ENCODE assay signal across 8 cellular contexts in the genomic region with DNA sequence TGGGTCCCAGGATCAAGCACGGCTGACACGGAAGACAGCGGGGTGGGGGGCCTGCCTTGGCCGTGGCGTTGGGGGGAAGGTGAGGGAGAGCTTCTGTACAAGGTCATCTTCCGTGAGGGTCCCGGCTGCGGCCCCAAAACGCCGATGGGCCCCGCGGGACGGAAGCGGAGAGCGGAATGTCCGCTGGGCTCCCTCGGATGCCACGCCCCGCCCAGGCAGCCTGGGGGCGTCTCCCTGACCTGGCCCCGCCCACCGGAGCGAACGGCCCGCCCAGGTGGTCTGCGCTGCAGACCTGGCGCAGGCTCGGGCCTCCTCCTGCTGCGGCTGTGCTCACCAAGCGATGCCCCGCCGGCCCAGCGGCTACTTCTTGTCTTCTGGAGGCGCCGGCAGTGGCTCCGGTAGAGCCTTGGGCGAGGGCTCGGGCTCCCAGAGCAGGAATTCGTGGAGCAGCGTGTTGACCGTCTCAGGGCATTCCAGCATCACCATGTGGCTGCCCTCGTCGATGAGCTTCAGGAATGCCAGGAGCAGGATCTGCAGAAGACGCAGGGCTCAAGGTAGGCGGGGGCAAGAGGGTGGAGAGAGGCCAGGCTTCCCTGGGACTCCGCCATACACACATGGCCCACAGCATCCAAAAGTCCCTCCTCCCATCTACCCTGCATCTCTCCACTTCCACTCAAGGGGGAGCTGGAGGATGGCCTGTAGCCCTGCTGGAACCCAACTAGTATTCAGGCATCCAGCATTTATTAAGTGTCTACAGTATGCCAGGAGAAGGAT. TPM values are rescaled to one million over a fixed set of nuclear protein-coding genes. Genes with fewer than 3 reads are reported as not detected.
DNase-seq lines count a peak whose midpoint lies in the region; ATAC-seq, FAIRE-seq and TF ChIP-seq lines count a peak whose summit lies in the region.

No MANE protein-coding gene starts in this region.

- no peaks in the 10 kb centered on the region for H3K79me2 ChIP-seq in HepG2 (ENCODE audit: insufficient read depth, low read length)

- H3K4me3 ChIP-seq in coronary artery (peak overlapping the region; percentile 73), HepG2 (replicated peaks in 1 of 3; ENCODE audit: insufficient read depth in 1 of 3, low read depth in 2 of 3, low read length in 3 of 3) (no peak overlapping the region)

- WGBS in HepG2 (ENCODE audit: low lambda C conversion rate), result 94% methylated on average over 13 of the region's 46 CpGs

- no peak for TF ChIP-seq POLR2A in HepG2 (IDR thresholded peaks at IDR 0.05; ENCODE audit: insufficient read depth in 1 of 2, low read depth in 2 of 2, low read length in 2 of 2)

- CTCF ChIA-PET in HepG2 (lab: Yijun Ruan, JAX; ENCODE audit: low intra/inter-chr PET ratio, low total read pairs), result interaction anchor here (0.6 to 1.0 kb wide), 2 partner anchors 13 to 92 kb away, joined by 3 to 4 read pairs; a partner anchor contains a TSS

- no peaks in the 10 kb centered on the region for H3K4me1 ChIP-seq in HepG2 (ENCODE audit: insufficient read depth, low read length)

- no peak overlapping the region for H3K9ac ChIP-seq in HepG2 (ENCODE audit: insufficient read depth, low read depth, low read length)

- FAIRE-seq in HepG2 (lab: Jason Lieb, UNC), result peak; percentile 15

- peak; percentile 67 for TF ChIP-seq CTCF in coronary artery (IDR thresholded peaks at IDR 0.05)
- TF ChIP-seq CTCF in HepG2 (CRISPR knock-in tag; IDR thresholded peaks at IDR 0.05), result peak; percentile 71

- POLR2A ChIA-PET in HepG2 (lab: Yijun Ruan, JAX), result interaction anchor here (0.6 kb wide), 1 partner anchor 89 kb away, joined by 3 read pairs; no protein-coding TSS in a partner anchor

- no peaks in the 10 kb centered on the region for H3K27me3 ChIP-seq in HepG2 (ENCODE audit: control insufficient read depth in 1 of 2, insufficient read depth in 2 of 2, low read length in 2 of 2)

- peak overlapping the region; percentile 48 to 84 for H3K27ac ChIP-seq in coronary artery
- H3K27ac ChIP-seq in HepG2 (ENCODE audit: extremely low read length, insufficient read depth, low read length), result no peak overlapping the region

- H2AFZ ChIP-seq in HepG2 (ENCODE audit: low read length), result no peak overlapping the region

- no peak overlapping the region for H3K4me2 ChIP-seq in HepG2 (ENCODE audit: low read depth, low read length)

- H4K20me1 ChIP-seq in HepG2 (ENCODE audit: insufficient read depth, low read length), result no peaks in the 10 kb centered on the region

- in situ Hi-C loops in HepG2 (cut with HindIII; ENCODE audit: extremely low pct_ligation_motif_present, low pct_unique_long_range_greater_than_20kb), result no loop called here

- peak; percentile 80 for ATAC-seq in HepG2

- H3K9me3 ChIP-seq in HepG2 (ENCODE audit: low read length), result no peaks in the 10 kb centered on the region

- no peaks in the 10 kb centered on the region for H3K36me3 ChIP-seq in HepG2 (replicated peaks in 1 of 2; ENCODE audit: control insufficient read depth in 1 of 2, insufficient read depth in 2 of 2, low read length in 2 of 2)

- intact Hi-C loops in HepG2 (cut with micrococcal nuclease; ENCODE audit: unreplicated experiment), result no loop called here

- TF ChIP-seq RAD21 in HepG2 (CRISPR knock-in tag; IDR thresholded peaks at IDR 0.05), result peak; percentile 46

- TF ChIP-seq EP300 in HepG2 (IDR thresholded peaks at IDR 0.05; ENCODE audit: low read depth in 2 of 2, low read length in 2 of 2), result no peak
- TF ChIP-seq EP300 in HepG2 (CRISPR knock-in tag; IDR thresholded peaks at IDR 0.05; ENCODE audit: borderline replicate concordance), result no peak

- peak; percentile 95 for DNase-seq in GM03348 (ENCODE audit: low spot score)
- peak; percentile 85 for DNase-seq in H4 (ENCODE audit: low spot score)
- DNase-seq in NAMALWA (ENCODE audit: low spot score), result peak; percentile 95
- DNase-seq in activated CD4-positive, alpha-beta T cell treated with anti-CD3 and anti-CD28 coated beads for 4 hours, result peak; percentile 72 to 75
- DNase-seq in coronary artery (ENCODE audit: low spot score), result no peak
- DNase-seq in HepG2 (ENCODE audit: low spot score), result peak; percentile 51
- DNase-seq in stimulated activated CD4-positive, alpha-beta T cell treated with anti-CD3 and anti-CD28 coated beads, Interleukin-4, amount 100 ng/mL, for 48 hours (ENCODE audit: low read depth in 2 of 2), result peak; percentile 69 to 78
- no peak for DNase-seq in NCI-H1092 treated with DMSO at 0.1 percent for 48 hours (lab: John Stamatoyannopoulos, UW)

- BruUV-seq in HepG2 (replicated peaks; lab: Mats Ljungman, UMichigan), result no TSS peak

RNA-seq across cellular contexts. Expression of a gene that starts 10.7 kb away (rescaled TPM):
- 3.5 and 7.5 TPM in 2 replicates for total RNA-seq in H4 (2014; rRNA removed; shearing (Covaris generic))
- 5.6 and 7.2 TPM in 2 replicates for total RNA-seq in HepG2 (2016; rRNA removed; fragmentation: Illumina TruSeq; extraction: Trizol)
- 8.5 and 10.5 TPM in 2 replicates for total RNA-seq in HepG2 (2016; cell fraction: cytosol; rRNA removed; fragmentation: Illumina TruSeq; extraction: Trizol; ENCODE audit: low read depth)
- 4.8 and 6.5 TPM in 2 replicates for total RNA-seq in HepG2 (2016; cell fraction: insoluble cytoplasmic fraction; rRNA removed; fragmentation: Illumina TruSeq; extraction: Trizol)
- total RNA-seq in HepG2 (2016; cell fraction: membrane; rRNA removed; fragmentation: Illumina TruSeq; extraction: Trizol), result 17.7 and 20.6 TPM in 2 replicates
- total RNA-seq in HepG2 (2016; cell fraction: nucleus; rRNA removed; fragmentation: Illumina TruSeq; extraction: Trizol), result 2.8 and 3.3 TPM in 2 replicates
- polyA plus RNA-seq in HepG2 (2011; rRNA removed), result 6.3 and 9.9 TPM in 2 replicates
- polyA plus RNA-seq in HepG2 (2011; cell fraction: cytosol; rRNA removed), result 8.3 and 14.2 TPM in 2 replicates
- 8.7 and 9.0 TPM in 2 replicates for polyA plus RNA-seq in HepG2 (2011; cell fraction: nucleus; rRNA removed)
- 5.9 and 7.7 TPM in 2 replicates for polyA plus RNA-seq in HepG2 (2012)
- polyA plus RNA-seq in HepG2 (2016; cell fraction: cytosol; fragmentation: Illumina TruSeq; extraction: Trizol; ENCODE audit: low read depth), result 15.3 and 17.8 TPM in 2 replicates
- 7.9 and 9.0 TPM in 2 replicates for polyA plus RNA-seq in HepG2 (2016; cell fraction: insoluble cytoplasmic fraction; fragmentation: Illumina TruSeq; extraction: Trizol; ENCODE audit: low read depth)
- polyA plus RNA-seq in HepG2 (2016; cell fraction: membrane; fragmentation: Illumina TruSeq; extraction: Trizol; ENCODE audit: low read depth), result 23.3 and 24.4 TPM in 2 replicates
- 6.1 and 8.3 TPM in 2 replicates for polyA plus RNA-seq in HepG2 (2016; cell fraction: nucleus; fragmentation: Illumina TruSeq; extraction: Trizol; ENCODE audit: insufficient read depth, low read depth)
- 4.2 and 22.1 TPM in 2 replicates for polyA minus RNA-seq in HepG2 (2011; rRNA and poly(A)+ RNA removed; ENCODE audit: low replicate concordance)
- 9.0 and 9.2 TPM in 2 replicates for polyA minus RNA-seq in HepG2 (2011; cell fraction: cytosol; rRNA and poly(A)+ RNA removed)
- 4.6 and 6.1 TPM in 2 replicates for polyA minus RNA-seq in HepG2 (2011; cell fraction: nucleus; rRNA and poly(A)+ RNA removed)

RNA-seq across cellular contexts. Expression of a gene that starts 10.8 kb away (rescaled TPM):
- total RNA-seq in H4 (2014; rRNA removed; shearing (Covaris generic)), result 0.06 TPM in 1 of 2 replicates, not detected in the other
- total RNA-seq in HepG2 (2016; rRNA removed; fragmentation: Illumina TruSeq; extraction: Trizol), result 0.22 and 0.69 TPM in 2 replicates
- total RNA-seq in HepG2 (2016; cell fraction: cytosol; rRNA removed; fragmentation: Illumina TruSeq; extraction: Trizol; ENCODE audit: low read depth), result 0.09 TPM in 1 of 2 replicates, not detected in the other
- total RNA-seq in HepG2 (2016; cell fraction: insoluble cytoplasmic fraction; rRNA removed; fragmentation: Illumina TruSeq; extraction: Trizol), result 0.12 and 0.71 TPM in 2 replicates
- total RNA-seq in HepG2 (2016; cell fraction: membrane; rRNA removed; fragmentation: Illumina TruSeq; extraction: Trizol), result 0.14 and 0.37 TPM in 2 replicates
- total RNA-seq in HepG2 (2016; cell fraction: nucleus; rRNA removed; fragmentation: Illumina TruSeq; extraction: Trizol), result 0.87 and 0.88 TPM in 2 replicates
- 1.5 TPM in 2 replicates for polyA plus RNA-seq in HepG2 (2011; rRNA removed)
- polyA plus RNA-seq in HepG2 (2011; cell fraction: cytosol; rRNA removed), result 0.21 and 0.32 TPM in 2 replicates
- 9.6 and 13.7 TPM in 2 replicates for polyA plus RNA-seq in HepG2 (2011; cell fraction: nucleus; rRNA removed)
- polyA plus RNA-seq in HepG2 (2012), result 0.87 and 1.1 TPM in 2 replicates
- 0.06 and 0.08 TPM in 2 replicates for polyA plus RNA-seq in HepG2 (2016; cell fraction: cytosol; fragmentation: Illumina TruSeq; extraction: Trizol; ENCODE audit: low read depth)
- polyA plus RNA-seq in HepG2 (2016; cell fraction: insoluble cytoplasmic fraction; fragmentation: Illumina TruSeq; extraction: Trizol; ENCODE audit: low read depth), result 0.14 and 0.39 TPM in 2 replicates
- polyA plus RNA-seq in HepG2 (2016; cell fraction: membrane; fragmentation: Illumina TruSeq; extraction: Trizol; ENCODE audit: low read depth), result 0.12 and 0.19 TPM in 2 replicates
- 4.2 and 4.6 TPM in 2 replicates for polyA plus RNA-seq in HepG2 (2016; cell fraction: nucleus; fragmentation: Illumina TruSeq; extraction: Trizol; ENCODE audit: insufficient read depth, low read depth)
- 1.3 and 1.6 TPM in 2 replicates for polyA minus RNA-seq in HepG2 (2011; rRNA and poly(A)+ RNA removed; ENCODE audit: low replicate concordance)
- 0.99 TPM in 1 of 2 replicates, not detected in the other for polyA minus RNA-seq in HepG2 (2011; cell fraction: cytosol; rRNA and poly(A)+ RNA removed)
- 1.0 and 2.9 TPM in 2 replicates for polyA minus RNA-seq in HepG2 (2011; cell fraction: nucleus; rRNA and poly(A)+ RNA removed)

RNA-seq across cellular contexts. Expression of a gene that starts 13.2 kb away (rescaled TPM):
- total RNA-seq in H4 (2014; rRNA removed; shearing (Covaris generic)), result 48.0 and 76.2 TPM in 2 replicates
- total RNA-seq in HepG2 (2016; rRNA removed; fragmentation: Illumina TruSeq; extraction: Trizol), result 77.3 and 93.6 TPM in 2 replicates
- total RNA-seq in HepG2 (2016; cell fraction: cytosol; rRNA removed; fragmentation: Illumina TruSeq; extraction: Trizol; ENCODE audit: low read depth), result 45.1 and 52.9 TPM in 2 replicates
- total RNA-seq in HepG2 (2016; cell fraction: insoluble cytoplasmic fraction; rRNA removed; fragmentation: Illumina TruSeq; extraction: Trizol), result 85.6 and 107 TPM in 2 replicates
- 66.3 and 68.2 TPM in 2 replicates for total RNA-seq in HepG2 (2016; cell fraction: membrane; rRNA removed; fragmentation: Illumina TruSeq; extraction: Trizol)
- 30.0 and 33.9 TPM in 2 replicates for total RNA-seq in HepG2 (2016; cell fraction: nucleus; rRNA removed; fragmentation: Illumina TruSeq; extraction: Trizol)
- 67.7 and 74.0 TPM in 2 replicates for polyA plus RNA-seq in HepG2 (2011; rRNA removed)
- 58.9 and 74.9 TPM in 2 replicates for polyA plus RNA-seq in HepG2 (2011; cell fraction: cytosol; rRNA removed)
- polyA plus RNA-seq in HepG2 (2011; cell fraction: nucleus; rRNA removed), result 20.3 and 25.7 TPM in 2 replicates
- 44.9 and 52.3 TPM in 2 replicates for polyA plus RNA-seq in HepG2 (2012)
- polyA plus RNA-seq in HepG2 (2016; cell fraction: cytosol; fragmentation: Illumina TruSeq; extraction: Trizol; ENCODE audit: low read depth), result 56.0 and 60.4 TPM in 2 replicates
- 143 and 167 TPM in 2 replicates for polyA plus RNA-seq in HepG2 (2016; cell fraction: insoluble cytoplasmic fraction; fragmentation: Illumina TruSeq; extraction: Trizol; ENCODE audit: low read depth)
- polyA plus RNA-seq in HepG2 (2016; cell fraction: membrane; fragmentation: Illumina TruSeq; extraction: Trizol; ENCODE audit: low read depth), result 87.6 and 88.1 TPM in 2 replicates
- 83.1 and 91.2 TPM in 2 replicates for polyA plus RNA-seq in HepG2 (2016; cell fraction: nucleus; fragmentation: Illumina TruSeq; extraction: Trizol; ENCODE audit: insufficient read depth, low read depth)
- 18.5 and 37.3 TPM in 2 replicates for polyA minus RNA-seq in HepG2 (2011; rRNA and poly(A)+ RNA removed; ENCODE audit: low replicate concordance)
- 16.2 and 18.6 TPM in 2 replicates for polyA minus RNA-seq in HepG2 (2011; cell fraction: cytosol; rRNA and poly(A)+ RNA removed)
- polyA minus RNA-seq in HepG2 (2011; cell fraction: nucleus; rRNA and poly(A)+ RNA removed), result 3.0 and 5.1 TPM in 2 replicates

RNA-seq across cellular contexts. Expression of a gene that starts 16.9 kb away (rescaled TPM):
- total RNA-seq in H4 (2014; rRNA removed; shearing (Covaris generic)), result 20.0 and 34.3 TPM in 2 replicates
- 17.5 and 24.5 TPM in 2 replicates for total RNA-seq in HepG2 (2016; rRNA removed; fragmentation: Illumina TruSeq; extraction: Trizol)
- 25.4 and 29.1 TPM in 2 replicates for total RNA-seq in HepG2 (2016; cell fraction: cytosol; rRNA removed; fragmentation: Illumina TruSeq; extraction: Trizol; ENCODE audit: low read depth)
- 15.9 and 21.5 TPM in 2 replicates for total RNA-seq in HepG2 (2016; cell fraction: insoluble cytoplasmic fraction; rRNA removed; fragmentation: Illumina TruSeq; extraction: Trizol)
- total RNA-seq in HepG2 (2016; cell fraction: membrane; rRNA removed; fragmentation: Illumina TruSeq; extraction: Trizol), result 26.5 and 27.3 TPM in 2 replicates
- total RNA-seq in HepG2 (2016; cell fraction: nucleus; rRNA removed; fragmentation: Illumina TruSeq; extraction: Trizol), result 12.8 and 19.3 TPM in 2 replicates
- polyA plus RNA-seq in HepG2 (2011; rRNA removed), result 26.0 and 26.6 TPM in 2 replicates
- polyA plus RNA-seq in HepG2 (2011; cell fraction: cytosol; rRNA removed), result 26.2 and 28.7 TPM in 2 replicates
- polyA plus RNA-seq in HepG2 (2011; cell fraction: nucleus; rRNA removed), result 28.5 and 30.3 TPM in 2 replicates
- 23.7 and 24.8 TPM in 2 replicates for polyA plus RNA-seq in HepG2 (2012)
- polyA plus RNA-seq in HepG2 (2016; cell fraction: cytosol; fragmentation: Illumina TruSeq; extraction: Trizol; ENCODE audit: low read depth), result 60.1 and 61.7 TPM in 2 replicates
- 37.0 and 42.5 TPM in 2 replicates for polyA plus RNA-seq in HepG2 (2016; cell fraction: insoluble cytoplasmic fraction; fragmentation: Illumina TruSeq; extraction: Trizol; ENCODE audit: low read depth)
- 48.4 and 51.3 TPM in 2 replicates for polyA plus RNA-seq in HepG2 (2016; cell fraction: membrane; fragmentation: Illumina TruSeq; extraction: Trizol; ENCODE audit: low read depth)
- 41.0 and 47.5 TPM in 2 replicates for polyA plus RNA-seq in HepG2 (2016; cell fraction: nucleus; fragmentation: Illumina TruSeq; extraction: Trizol; ENCODE audit: insufficient read depth, low read depth)
- polyA minus RNA-seq in HepG2 (2011; rRNA and poly(A)+ RNA removed; ENCODE audit: low replicate concordance), result 10.1 and 17.7 TPM in 2 replicates
- 6.3 and 6.9 TPM in 2 replicates for polyA minus RNA-seq in HepG2 (2011; cell fraction: cytosol; rRNA and poly(A)+ RNA removed)
- polyA minus RNA-seq in HepG2 (2011; cell fraction: nucleus; rRNA and poly(A)+ RNA removed), result 7.2 and 10.8 TPM in 2 replicates

RNA-seq across cellular contexts. Expression of a gene that starts 25.2 kb away (rescaled TPM):
- total RNA-seq in H4 (2014; rRNA removed; shearing (Covaris generic)), result 154 and 167 TPM in 2 replicates
- total RNA-seq in HepG2 (2016; rRNA removed; fragmentation: Illumina TruSeq; extraction: Trizol), result 62.2 and 70.0 TPM in 2 replicates
- total RNA-seq in HepG2 (2016; cell fraction: cytosol; rRNA removed; fragmentation: Illumina TruSeq; extraction: Trizol; ENCODE audit: low read depth), result 49.6 and 50.1 TPM in 2 replicates
- 66.9 and 67.7 TPM in 2 replicates for total RNA-seq in HepG2 (2016; cell fraction: insoluble cytoplasmic fraction; rRNA removed; fragmentation: Illumina TruSeq; extraction: Trizol)
- total RNA-seq in HepG2 (2016; cell fraction: membrane; rRNA removed; fragmentation: Illumina TruSeq; extraction: Trizol), result 71.5 and 75.2 TPM in 2 replicates
- total RNA-seq in HepG2 (2016; cell fraction: nucleus; rRNA removed; fragmentation: Illumina TruSeq; extraction: Trizol), result 37.2 and 48.0 TPM in 2 replicates
- polyA plus RNA-seq in HepG2 (2011; rRNA removed), result 74.5 and 82.0 TPM in 2 replicates
- 69.8 and 85.6 TPM in 2 replicates for polyA plus RNA-seq in HepG2 (2011; cell fraction: cytosol; rRNA removed)
- 92.8 and 107 TPM in 2 replicates for polyA plus RNA-seq in HepG2 (2011; cell fraction: nucleus; rRNA removed)
- polyA plus RNA-seq in HepG2 (2012), result 44.2 and 51.1 TPM in 2 replicates
- 54.4 and 55.6 TPM in 2 replicates for polyA plus RNA-seq in HepG2 (2016; cell fraction: cytosol; fragmentation: Illumina TruSeq; extraction: Trizol; ENCODE audit: low read depth)
- 70.2 and 82.2 TPM in 2 replicates for polyA plus RNA-seq in HepG2 (2016; cell fraction: insoluble cytoplasmic fraction; fragmentation: Illumina TruSeq; extraction: Trizol; ENCODE audit: low read depth)
- 69.7 and 70.7 TPM in 2 replicates for polyA plus RNA-seq in HepG2 (2016; cell fraction: membrane; fragmentation: Illumina TruSeq; extraction: Trizol; ENCODE audit: low read depth)
- polyA plus RNA-seq in HepG2 (2016; cell fraction: nucleus; fragmentation: Illumina TruSeq; extraction: Trizol; ENCODE audit: insufficient read depth, low read depth), result 93.5 and 101 TPM in 2 replicates
- polyA minus RNA-seq in HepG2 (2011; rRNA and poly(A)+ RNA removed; ENCODE audit: low replicate concordance), result 31.9 and 92.2 TPM in 2 replicates
- 15.5 and 18.6 TPM in 2 replicates for polyA minus RNA-seq in HepG2 (2011; cell fraction: cytosol; rRNA and poly(A)+ RNA removed)
- 20.5 and 25.1 TPM in 2 replicates for polyA minus RNA-seq in HepG2 (2011; cell fraction: nucleus; rRNA and poly(A)+ RNA removed)

Comparison
In these comparisons a context has a peak if more than half of its experiments do, and no peak if none do; other contexts are left out.
1. DNase-seq: peak in GM03348 (single experiment), H4 (single experiment), NAMALWA (single experiment), activated CD4-positive, alpha-beta T cell treated with anti-CD3 and anti-CD28 coated beads for 4 hours (2 of 2), HepG2 (single experiment) and stimulated activated CD4-positive, alpha-beta T cell treated with anti-CD3 and anti-CD28 coated beads, Interleukin-4, amount 100 ng/mL, for 48 hours (2 of 2); none in coronary artery (single experiment) and NCI-H1092 treated with DMSO at 0.1 percent for 48 hours (single experiment).